In genomic region chr10:34960983-34961382, GRCh38 we compare ENCODE assay signal across 9 cellular contexts.
DNase-seq lines count a peak whose midpoint lies in the region; ATAC-seq and TF ChIP-seq lines count a peak whose summit lies in the region.
"Had no signal": no experiment of that assay in that cellular context is flagged by ENCODE, and none has a peak within 500 bp of the region (broad histone marks: within the 10 kb centered on the region; RNA-seq: fewer than 3 reads in every experiment).

No MANE protein-coding gene starts in this region.

- H3K18ac ChIP-seq in neuronal stem cell (ENCODE audit: low read length) = no peak overlapping the region

- H2BK12ac ChIP-seq in neuronal stem cell (ENCODE audit: low read length) = no peak overlapping the region

- CTCF ChIA-PET in SK-N-SH (lab: Yijun Ruan, JAX) = interaction anchor here (0.8 to 0.9 kb wide), 2 partner anchors 237 to 305 kb away, joined by 3 to 6 read pairs; no protein-coding TSS in a partner anchor

- H3F3A ChIP-seq in SK-N-SH (replicated peaks; ENCODE audit: insufficient read depth) = no peaks in the 10 kb centered on the region

- H4K20me1 ChIP-seq in SK-N-SH (ENCODE audit: insufficient read depth) = no peaks in the 10 kb centered on the region

- TF ChIP-seq CTCF in GM12872 (IDR thresholded peaks at IDR 0.05; ENCODE audit: insufficient read depth, low read depth, low read length) = 0 out of 3 replicates have a peak, but pooled peaks have one; percentile 27
- TF ChIP-seq CTCF in SK-N-SH (IDR thresholded peaks at IDR 0.05) = peak; percentile 35; the same call in 1 of the 2 replicates
- TF ChIP-seq CTCF in foreskin fibroblast (IDR thresholded peaks at IDR 0.05; ENCODE audit: low read depth, low read length) = peak; percentile 40
- no peak for TF ChIP-seq CTCF in coronary artery (IDR thresholded peaks at IDR 0.05)

- H3K23ac ChIP-seq in neuronal stem cell (ENCODE audit: low read depth, low read length, poor library complexity) = no peak overlapping the region

- 80% methylated on average over 5 of the region's 8 CpGs for WGBS in SK-N-SH (ENCODE audit: low lambda C conversion rate)
- WGBS in neuronal stem cell (ENCODE audit: extremely low coverage in 2 of 2, insufficient read length in 2 of 2, insufficient replicate concordance in 1 of 2), 2 donors = no CpG with 5 or more reads among the region's 8 CpGs

- POLR2A ChIA-PET in SK-N-SH (lab: Yijun Ruan, JAX) = no interaction called here

- no peaks in the 10 kb centered on the region for H3K79me1 ChIP-seq in neuronal stem cell (ENCODE audit: low read depth, low read length)

- ATAC-seq in GM19023 (IDR thresholded peaks at IDR 0.05; ENCODE audit: unreplicated experiment) = no peak

- no peak overlapping the region for H4K91ac ChIP-seq in neuronal stem cell (ENCODE audit: low read depth, low read length, poor library complexity)

- no peak overlapping the region for H3K14ac ChIP-seq in neuronal stem cell (ENCODE audit: low read length)

- H4K8ac ChIP-seq in neuronal stem cell (ENCODE audit: low read depth, low read length) = no peak overlapping the region

- H3K27me3 ChIP-seq in SK-N-SH (ENCODE audit: insufficient read depth) = no peaks in the 10 kb centered on the region
- peaks cover 0 to 10% (median 0%) of the 10 kb centered on the region in 3 experiments for H3K27me3 ChIP-seq in neuronal stem cell (ENCODE audit: control insufficient read depth in 3 of 3, insufficient read depth in 3 of 3, low read depth in 1 of 3, low read length in 3 of 3)

- H2BK15ac ChIP-seq in neuronal stem cell (ENCODE audit: low read length) = peak overlapping the region; percentile 83

- no peaks in the 10 kb centered on the region for H3K9me2 ChIP-seq in SK-N-SH

- no peaks in the 10 kb centered on the region for H3K79me2 ChIP-seq in SK-N-SH (ENCODE audit: insufficient read depth)

- H3K4me1 ChIP-seq in SK-N-SH (ENCODE audit: control insufficient read depth in 1 of 2, insufficient read depth in 2 of 2, low read depth in 1 of 2, low read length in 1 of 2) (no peaks in the 10 kb centered on the region), neuronal stem cell (ENCODE audit: control insufficient read depth in 2 of 2, insufficient read depth in 1 of 2, low read depth in 1 of 2, low read length in 2 of 2) (peaks cover 0 to 3% of the 10 kb centered on the region in 2 donors)

- H3K27ac ChIP-seq in SK-N-SH (ENCODE audit: low read depth in 2 of 2, low read length in 1 of 2) = no peak overlapping the region
- H3K27ac ChIP-seq in neuronal stem cell (replicated peaks; ENCODE audit: low read length) = no peak overlapping the region
- H3K27ac ChIP-seq in coronary artery = no peak overlapping the region

- H3K9me3 ChIP-seq in SK-N-SH (no peaks in the 10 kb centered on the region), neuronal stem cell (replicated peaks in 1 of 2; ENCODE audit: control insufficient read depth in 2 of 2, insufficient read depth in 1 of 2, low read depth in 1 of 2, low read length in 2 of 2) (no peaks in the 10 kb centered on the region)

- TF ChIP-seq RAD21 in SK-N-SH (IDR thresholded peaks at IDR 0.05; ENCODE audit: low read length) = peak; percentile 64

- peak; percentile 50 for DNase-seq in SK-N-SH
- DNase-seq in foreskin fibroblast = peak; percentile 28 to 66
- no peak for DNase-seq in neuronal stem cell (ENCODE audit: low spot score)
- no peak for DNase-seq in T-helper 9 cell
- DNase-seq in coronary artery (ENCODE audit: low spot score) = no peak
- no peak for DNase-seq in NCI-H69 (lab: John Stamatoyannopoulos, UW)
- DNase-seq: activated CD4-positive, alpha-beta memory T cell treated with anti-CD3 and anti-CD28 coated beads, Interleukin-2, amount 10 ng/mL, durations not matched to agents 7 days and 5 days had no signal

- no peak overlapping the region for H2AK5ac ChIP-seq in neuronal stem cell (ENCODE audit: low read depth, low read length)

- no peak overlapping the region for H3K4me3 ChIP-seq in SK-N-SH (ENCODE audit: low read depth in 2 of 2, low read length in 1 of 2)
- no peak overlapping the region for H3K4me3 ChIP-seq in foreskin fibroblast (ENCODE audit: low read depth in 1 of 2, low read length in 2 of 2)
- H3K4me3 ChIP-seq in neuronal stem cell (ENCODE audit: low read length in 2 of 2) = no peak overlapping the region
- no peak overlapping the region for H3K4me3 ChIP-seq in coronary artery

- H3K9ac ChIP-seq in SK-N-SH (no peak overlapping the region), neuronal stem cell (ENCODE audit: low read depth, low read length, poor library complexity) (no peak overlapping the region)

- H3K36me3 ChIP-seq in SK-N-SH (replicated peaks in 1 of 2; ENCODE audit: control insufficient read depth in 1 of 2, insufficient read depth in 2 of 2, low read length in 1 of 2) (no peaks in the 10 kb centered on the region), neuronal stem cell (replicated peaks in 1 of 2; ENCODE audit: control insufficient read depth in 2 of 2, insufficient read depth in 2 of 2, low read length in 2 of 2) (no peaks in the 10 kb centered on the region)

- H3K4ac ChIP-seq in neuronal stem cell (ENCODE audit: low read length) = no peak overlapping the region

- H2AFZ ChIP-seq in SK-N-SH (ENCODE audit: low read depth) = no peak overlapping the region
- no peak overlapping the region for H2AFZ ChIP-seq in neuronal stem cell (ENCODE audit: low read length)

- H2BK5ac ChIP-seq in neuronal stem cell (ENCODE audit: low read length) = no peak overlapping the region

- TF ChIP-seq EP300 in SK-N-SH (IDR thresholded peaks at IDR 0.05; ENCODE audit: borderline replicate concordance in 1 of 2, low read depth in 1 of 2, low read length in 1 of 2) = no peak

- H3K4me2 ChIP-seq in SK-N-SH (no peak overlapping the region), neuronal stem cell (ENCODE audit: insufficient read depth, low read length, poor library complexity, severe bottlenecking) (no peak overlapping the region)

- H2BK120ac ChIP-seq in neuronal stem cell (ENCODE audit: low read depth, low read length) = no peak overlapping the region

TF ChIP-seq in SK-N-SH, 30 proteins besides CTCF, POLR2A, EP300 and RAD21:
- TF ChIP-seq JUND (IDR thresholded peaks at IDR 0.05) = no peak
- TF ChIP-seq SMC3 (IDR thresholded peaks at IDR 0.05; ENCODE audit: low read depth, low read length) = peak; percentile 24

Comparison
In these comparisons a context has a peak if more than half of its experiments do, and no peak if none do; other contexts are left out.
1. DNase-seq: peak in SK-N-SH (single experiment) and foreskin fibroblast (2 of 2); none in neuronal stem cell (single experiment), T-helper 9 cell (single experiment), coronary artery (single experiment) and NCI-H69 (single experiment).